In genomic region chr9:35490155-35490909, GRCh38 we compare ENCODE assay signal across 8 cellular contexts. TPM values are rescaled to one million over a fixed set of nuclear protein-coding genes. Genes with fewer than 3 reads are reported as not detected.
DNase-seq lines count a peak whose midpoint lies in the region; ATAC-seq and TF ChIP-seq lines count a peak whose summit lies in the region.

No MANE protein-coding gene starts in this region.

- H3K79me2 ChIP-seq in PC-9 (ENCODE audit: low read depth): peaks cover 54% of the 10 kb centered on the region

- H3K4me3 ChIP-seq in PC-9 (peak overlapping the region; percentile 76), endodermal cell (ENCODE audit: low read length) (peak overlapping the region; percentile 83), mucosa of descending colon (peak overlapping the region; percentile 21)

- H3K4me3 Mint-ChIP-seq in endodermal cell: peak overlapping the region; percentile 96

- DNase-seq in NCI-H510A treated with DMSO at 0.1 percent for 48 hours (lab: John Stamatoyannopoulos, UW): peak; percentile 12
- no peak for DNase-seq in NCI-H510A (lab: John Stamatoyannopoulos, UW)
- DNase-seq in PC-9: peak in 1 of 2 experiments; percentile 11
- peak; percentile 82 for DNase-seq in endodermal cell
- peak in 2 of 3 donors; percentile 34 to 63 for DNase-seq in mucosa of descending colon
- DNase-seq in ureter (ENCODE audit: low spot score): peak; percentile 61
- DNase-seq in NCI-H345 treated with DMSO at 0.1 percent for 48 hours (lab: John Stamatoyannopoulos, UW; ENCODE audit: unreplicated experiment): no peak

- peak overlapping the region; percentile 82 for H3K4me2 ChIP-seq in PC-9

- ATAC-seq in mucosa of descending colon: no peak
- ATAC-seq in HG02763 (IDR thresholded peaks at IDR 0.05; ENCODE audit: unreplicated experiment): no peak

- 4 to 13% methylated on average over 9 to 44 of the region's 44 CpGs for whole genome bisulfite sequencing in endodermal cell (ENCODE audit: insufficient coverage in 1 of 2, insufficient read length in 1 of 2), 2 experiments

- no peaks in the 10 kb centered on the region for H3K36me3 Mint-ChIP-seq in endodermal cell (ENCODE audit: low read depth)

- H3F3A ChIP-seq in PC-9 (ENCODE audit: insufficient read depth, low read depth): peaks cover 36% of the 10 kb centered on the region

- no TSS peak for BruUV-seq in PC-9 (replicated peaks; lab: Mats Ljungman, UMichigan)

- POLR2A ChIA-PET in PC-9 (lab: Charles Lee; ENCODE audit: unreplicated experiment): no interaction called here

- peak overlapping the region; percentile 95 for H3K27ac Mint-ChIP-seq in endodermal cell

- H3K27ac ChIP-seq in PC-9 (peak overlapping the region; percentile 86), endodermal cell (ENCODE audit: low read depth, low read length) (no peak overlapping the region)

- H3K9me3 Mint-ChIP-seq in endodermal cell: peaks cover 8% of the 10 kb centered on the region

- H3K27me3 ChIP-seq in PC-9 (ENCODE audit: insufficient read depth, low read depth) (no peaks in the 10 kb centered on the region), endodermal cell (ENCODE audit: control insufficient read depth, insufficient read depth, low read length, poor library complexity, severe bottlenecking) (no peaks in the 10 kb centered on the region)

- H3K9me2 ChIP-seq in PC-9 (ENCODE audit: insufficient read depth): no peaks in the 10 kb centered on the region

- H2AFZ ChIP-seq in PC-9: peak overlapping the region; percentile 84

- CTCF ChIA-PET in PC-9 (lab: Charles Lee): interaction anchor here (0.7 kb wide), 2 partner anchors 28 to 155 kb away, joined by 3 read pairs; no protein-coding TSS in a partner anchor

- H3K9me3 ChIP-seq in PC-9 (ENCODE audit: insufficient read depth, low read depth) (no peaks in the 10 kb centered on the region), endodermal cell (ENCODE audit: control insufficient read depth, low read length) (peaks cover 14% of the 10 kb centered on the region), mucosa of descending colon (no peaks in the 10 kb centered on the region)

- intact Hi-C loops in PC-9 (cut with micrococcal nuclease; ENCODE audit: unreplicated experiment) (loop anchor here (2.0 kb wide), 1 partner anchor 28 kb away; no protein-coding TSS in a partner anchor), mucosa of descending colon (cut with DNase I, micrococcal nuclease) (no loop called here)

- H3K36me3 ChIP-seq in PC-9 (ENCODE audit: low read depth) (no peaks in the 10 kb centered on the region), endodermal cell (ENCODE audit: control insufficient read depth, insufficient read depth, low read length) (no peaks in the 10 kb centered on the region), mucosa of descending colon (ENCODE audit: low read depth) (no peaks in the 10 kb centered on the region)

- peaks cover 18% of the 10 kb centered on the region for H3K4me1 ChIP-seq in PC-9 (replicated peaks; ENCODE audit: insufficient read depth)
- no peaks in the 10 kb centered on the region for H3K4me1 ChIP-seq in endodermal cell (ENCODE audit: control insufficient read depth, insufficient read depth, low read length)
- H3K4me1 ChIP-seq in mucosa of descending colon (ENCODE audit: low read depth): no peaks in the 10 kb centered on the region

- peaks cover 26% of the 10 kb centered on the region for H3K4me1 Mint-ChIP-seq in endodermal cell

- no peaks in the 10 kb centered on the region for H4K20me1 ChIP-seq in PC-9 (ENCODE audit: insufficient read depth)

- TF ChIP-seq CTCF in PC-9 (conservative IDR thresholded peaks at IDR 0.05) (no peak), endodermal cell (conservative IDR thresholded peaks at IDR 0.05) (no peak), mucosa of descending colon (IDR thresholded peaks at IDR 0.05) (no peak)

- peak overlapping the region; percentile 66 for H3K9ac ChIP-seq in endodermal cell (ENCODE audit: extremely low read depth, low read length, poor library complexity, severe bottlenecking)

- H3K27me3 Mint-ChIP-seq in endodermal cell (ENCODE audit: insufficient read depth): no peaks in the 10 kb centered on the region

RNA-seq across cellular contexts. Expression of gene RUSC2, which starts 0.4 kb away (rescaled TPM):
- total RNA-seq in PC-9 (2021) (10.1 and 12.5 TPM in 2 replicates), endodermal cell (10 to 100 TPM; 17.2 to 21.0 TPM), mucosa of descending colon (10 to 100 TPM in 1 of 3 donors, 1 to 10 TPM in 2; 1.6 to 60.5 (median 6.6) TPM), ureter (29.8 TPM)
- 16.3 TPM for polyA plus RNA-seq in endodermal cell (2013, experiment 1 of 2)
- 15.9 TPM for polyA plus RNA-seq in endodermal cell (2013, experiment 2 of 2)

Comparison
In these comparisons a context has a peak if more than half of its experiments do, and no peak if none do; other contexts are left out.
1. DNase-seq: peak in NCI-H510A treated with DMSO at 0.1 percent for 48 hours (single experiment), endodermal cell (single experiment), mucosa of descending colon (2 of 3) and ureter (single experiment); none in NCI-H510A (single experiment) and NCI-H345 treated with DMSO at 0.1 percent for 48 hours (single experiment).
2. H3K4me3 ChIP-seq: peak in every context shown above with its lines; median percentile 83 in endodermal cell; 76 in PC-9; 21 in mucosa of descending colon.